ENCODE assay signal across 8 cellular contexts in the genomic region with DNA sequence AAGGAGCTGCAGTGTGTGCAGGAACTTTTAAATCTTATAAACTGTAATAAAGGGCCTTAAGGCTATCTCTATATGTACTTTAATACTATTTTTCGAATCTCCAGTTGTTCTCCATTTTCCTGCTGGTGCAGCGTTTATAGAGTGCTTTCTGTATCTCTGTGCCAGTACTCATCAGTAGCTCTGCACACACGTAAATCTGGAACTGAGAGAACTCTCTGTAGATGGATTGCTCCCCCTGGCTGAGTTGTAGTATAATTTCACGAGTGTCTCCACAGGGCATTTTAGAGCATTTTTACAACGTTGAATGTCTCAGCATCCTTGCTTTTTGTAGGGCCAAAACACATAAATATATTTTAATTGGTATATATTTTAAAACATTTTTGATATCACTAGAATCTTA.
DNase-seq lines count a peak whose midpoint lies in the region; ATAC-seq and TF ChIP-seq lines count a peak whose summit lies in the region.

No MANE protein-coding gene starts in this region.

- DNase-seq in COLO668 (lab: John Stamatoyannopoulos, UW; ENCODE audit: unreplicated experiment) (peak; percentile 8), NCI-H446 treated with DMSO at 0.1 percent for 48 hours (lab: John Stamatoyannopoulos, UW) (peak; percentile 69), endothelial cell (ENCODE audit: low spot score) (peak; percentile 39), retina (peak; percentile 38), left colon (no peak)
- DNase-seq in activated T-cell treated with anti-CD3 and anti-CD28 coated beads, Interleukin-2, amount 50 U/mL, for 1 hour: no peak

- no peaks in the 10 kb centered on the region for H3K36me3 Mint-ChIP-seq in endothelial cell (ENCODE audit: low read depth, unreplicated experiment)

- peak; percentile 45 for TF ChIP-seq CTCF in endothelial cell (IDR thresholded peaks at IDR 0.05; ENCODE audit: unreplicated experiment)

- ATAC-seq in HG02938 (IDR thresholded peaks at IDR 0.05; ENCODE audit: unreplicated experiment) (peak; percentile 94), left colon (no peak), GM21526 (IDR thresholded peaks at IDR 0.05; ENCODE audit: low FRiP score, unreplicated experiment) (no peak)

- no peaks in the 10 kb centered on the region for H3K27me3 Mint-ChIP-seq in endothelial cell (ENCODE audit: unreplicated experiment)

- no peaks in the 10 kb centered on the region for H3K4me1 Mint-ChIP-seq in endothelial cell (ENCODE audit: unreplicated experiment)

- no peak overlapping the region for H3K27ac Mint-ChIP-seq in endothelial cell (ENCODE audit: unreplicated experiment)

- intact Hi-C loops in left colon (cut with DNase I, micrococcal nuclease): no loop called here

- H3K4me3 Mint-ChIP-seq in endothelial cell (ENCODE audit: unreplicated experiment): no peak overlapping the region

- no peaks in the 10 kb centered on the region for H3K9me3 Mint-ChIP-seq in endothelial cell (ENCODE audit: unreplicated experiment)

Comparison
In these comparisons a context has a peak if more than half of its experiments do, and no peak if none do; other contexts are left out.
1. DNase-seq: peak in COLO668 (single experiment), NCI-H446 treated with DMSO at 0.1 percent for 48 hours (single experiment), endothelial cell (single experiment) and retina (single experiment); none in left colon (0 of 2) and activated T-cell treated with anti-CD3 and anti-CD28 coated beads, Interleukin-2, amount 50 U/mL, for 1 hour (single experiment).